In genomic region chr4:120895554-120895953, GRCh38 we compare ENCODE assay signal across 1 cellular context.
TF ChIP-seq lines count a peak whose summit lies in the region.

No MANE protein-coding gene starts in this region.

TF ChIP-seq in GM12878, 131 proteins besides CTCF, POLR2A, EP300 and RAD21:
- TF ChIP-seq ETV6 (conservative IDR thresholded peaks at IDR 0.05 in 1 of 2, IDR thresholded peaks at IDR 0.05 in 1 of 2; ENCODE audit: borderline replicate concordance in 1 of 2, low read depth in 1 of 2), result no peak
- TF ChIP-seq IKZF1 (conservative IDR thresholded peaks at IDR 0.05), result no peak
- TF ChIP-seq IRF5 (IDR thresholded peaks at IDR 0.05; ENCODE audit: borderline replicate concordance), result no peak
- TF ChIP-seq JUNB (IDR thresholded peaks at IDR 0.05), result no peak
- no peak for TF ChIP-seq SKIL (IDR thresholded peaks at IDR 0.05; ENCODE audit: low read depth, poor library complexity, severe bottlenecking)
- no peak for TF ChIP-seq PAX5 (IDR thresholded peaks at IDR 0.05; ENCODE audit: borderline replicate concordance, low read depth, low read length)
- TF ChIP-seq NFXL1 (IDR thresholded peaks at IDR 0.05; ENCODE audit: borderline replicate concordance), result no peak
- TF ChIP-seq RAD51 (IDR thresholded peaks at IDR 0.05), result no peak
- TF ChIP-seq BMI1 (IDR thresholded peaks at IDR 0.05; ENCODE audit: borderline replicate concordance), result no peak
- no peak for TF ChIP-seq PBX3 (IDR thresholded peaks at IDR 0.05; ENCODE audit: insufficient replicate concordance, low read depth, low read length)
- TF ChIP-seq GATAD2B (conservative IDR thresholded peaks at IDR 0.05; ENCODE audit: low read depth), result no peak
- TF ChIP-seq PML (IDR thresholded peaks at IDR 0.05; ENCODE audit: low read length), result no peak
- no peak for TF ChIP-seq RELB (IDR thresholded peaks at IDR 0.05; ENCODE audit: low read depth)
- no peak for TF ChIP-seq CHD2 (IDR thresholded peaks at IDR 0.05; ENCODE audit: borderline replicate concordance, low read depth, low read length)
- TF ChIP-seq CBFB (IDR thresholded peaks at IDR 0.05; ENCODE audit: low read depth), result no peak
